ENCODE assay signal across 31 cellular contexts in the genomic region with DNA sequence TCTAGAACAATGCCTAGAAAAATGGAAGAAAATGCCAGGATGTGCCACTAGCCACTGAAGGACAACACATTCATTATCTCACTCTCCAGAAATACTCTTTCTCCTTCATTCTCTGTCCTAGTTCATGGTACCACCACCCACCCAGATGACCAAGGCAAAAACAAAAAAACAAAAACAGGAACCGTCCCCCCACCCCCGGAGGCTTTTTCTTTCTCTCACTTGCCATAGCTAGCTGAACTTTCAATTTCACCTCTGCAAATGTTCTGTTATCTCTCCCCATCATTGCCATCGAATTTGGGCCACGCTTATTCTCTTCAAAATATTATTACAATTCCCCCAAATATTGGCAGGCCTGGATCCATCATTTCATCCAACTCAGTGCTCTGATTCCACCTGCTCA. TPM values are rescaled to one million over a fixed set of nuclear protein-coding genes. Genes with fewer than 3 reads are reported as not detected.
"Had no signal": no experiment of that assay in that cellular context is flagged by ENCODE, and none has a peak within 500 bp of the region (broad histone marks: within the 10 kb centered on the region; RNA-seq: fewer than 3 reads in every experiment).

No MANE protein-coding gene starts in this region.

- H3K27ac ChIP-seq: brain microvascular endothelial cell, Peyer's patch, SJSA1 had no signal

- H3K27me3 Mint-ChIP-seq: activated CD4-positive, alpha-beta T cell treated with anti-CD3 and anti-CD28 coated beads, Interleukin-2, amount 10 ng/mL, durations not matched to agents 24 days and 14 days; activated CD8-positive, alpha-beta T cell treated with anti-CD3 and anti-CD28 coated beads for 36 hours had no signal

- H3K4me1 Mint-ChIP-seq: activated CD4-positive, alpha-beta T cell treated with anti-CD3 and anti-CD28 coated beads, Interleukin-2, amount 10 ng/mL, durations not matched to agents 24 days and 14 days; activated naive CD8-positive, alpha-beta T cell treated with anti-CD3 and anti-CD28 coated beads for 36 hours; activated T-helper 17 cell treated with anti-CD3 and anti-CD28 coated beads, Interleukin-2, amount 50 U/mL, for 72 hours had no signal

- H3K27me3 ChIP-seq: brain microvascular endothelial cell, Peyer's patch, SJSA1 had no signal

- H3K4me3 Mint-ChIP-seq: activated CD4-positive, alpha-beta T cell treated with anti-CD3 and anti-CD28 coated beads, Interleukin-2, amount 10 ng/mL, durations not matched to agents 24 days and 14 days; activated CD8-positive, alpha-beta T cell treated with anti-CD3 and anti-CD28 coated beads for 36 hours; activated naive CD8-positive, alpha-beta T cell treated with anti-CD3 and anti-CD28 coated beads for 36 hours; activated T-cell treated with anti-CD3 and anti-CD28 coated beads, Interleukin-2, amount 50 U/mL, for 72 hours; activated T-helper 17 cell treated with anti-CD3 and anti-CD28 coated beads, Interleukin-2, amount 50 U/mL, for 72 hours; T-helper 1 cell treated with Interleukin-12 subunit alpha and Interleukin-12 subunit beta and Interleukin-4 antibody, amounts not matched to agents 30 μg/mL and 1 μg/mL, for 36 hours; T-helper 2 cell treated with Interferon-gamma antibody and Interleukin-4, amounts not matched to agents 5 μg/mL and 100 μg/mL, for 36 hours had no signal

- H3K4me1 ChIP-seq: Peyer's patch, SJSA1 had no signal

- H3K9me2 ChIP-seq: SK-N-SH had no signal

- H3K9ac ChIP-seq: SK-N-SH had no signal

- H3K27ac Mint-ChIP-seq: activated CD4-positive, alpha-beta T cell treated with anti-CD3 and anti-CD28 coated beads, Interleukin-2, amount 10 ng/mL, durations not matched to agents 24 days and 14 days; activated CD8-positive, alpha-beta T cell treated with anti-CD3 and anti-CD28 coated beads for 36 hours; activated naive CD8-positive, alpha-beta T cell treated with anti-CD3 and anti-CD28 coated beads for 36 hours; activated T-cell treated with anti-CD3 and anti-CD28 coated beads, Interleukin-2, amount 50 U/mL, for 72 hours; activated T-helper 17 cell treated with anti-CD3 and anti-CD28 coated beads, Interleukin-2, amount 50 U/mL, for 72 hours; T-helper 1 cell treated with Interleukin-12 subunit alpha and Interleukin-12 subunit beta and Interleukin-4 antibody, amounts not matched to agents 30 μg/mL and 1 μg/mL, for 36 hours; T-helper 2 cell treated with Interferon-gamma antibody and Interleukin-4, amounts not matched to agents 5 μg/mL and 100 μg/mL, for 36 hours had no signal

- H3K9me3 Mint-ChIP-seq: activated CD4-positive, alpha-beta T cell treated with anti-CD3 and anti-CD28 coated beads, Interleukin-2, amount 10 ng/mL, durations not matched to agents 24 days and 14 days; activated CD8-positive, alpha-beta T cell treated with anti-CD3 and anti-CD28 coated beads for 36 hours; activated naive CD8-positive, alpha-beta T cell treated with anti-CD3 and anti-CD28 coated beads for 36 hours; activated T-helper 17 cell treated with anti-CD3 and anti-CD28 coated beads, Interleukin-2, amount 50 U/mL, for 72 hours; T-helper 1 cell treated with Interleukin-12 subunit alpha and Interleukin-12 subunit beta and Interleukin-4 antibody, amounts not matched to agents 30 μg/mL and 1 μg/mL, for 36 hours had no signal

- DNase-seq: activated CD4-positive, alpha-beta T cell treated with anti-CD3 and anti-CD28 coated beads, Interleukin-2, amount 10 ng/mL, durations not matched to agents 24 days and 14 days; activated CD4-positive, alpha-beta T cell treated with anti-CD3 and anti-CD28 coated beads, Interleukin-2, amount 50 U/mL, for 4 hours; activated CD8-positive, alpha-beta T cell treated with anti-CD3 and anti-CD28 coated beads for 36 hours; activated effector memory CD4-positive, alpha-beta T cell treated with anti-CD3 and anti-CD28 coated beads, Interleukin-2, amount 50 U/mL, for 16 hours; activated naive CD4-positive, alpha-beta T cell; activated naive CD4-positive, alpha-beta T cell treated with anti-CD3 and anti-CD28 coated beads, Interleukin-2, amount 50 U/mL, for 16 hours; activated naive CD8-positive, alpha-beta T cell treated with anti-CD3 and anti-CD28 coated beads for 36 hours; activated T-cell treated with anti-CD3 and anti-CD28 coated beads, Interleukin-2, amount 50 U/mL, for 1 hour; activated T-cell treated with anti-CD3 and anti-CD28 coated beads, Interleukin-2, amount 50 U/mL, for 72 hours; amniotic stem cell; aorta; brain microvascular endothelial cell; central memory CD4-positive, alpha-beta T cell; NCI-H1105; NCI-H1417 treated with DMSO at 0.1 percent for 48 hours; NCI-H187 treated with DMSO at 0.1 percent for 48 hours; NCI-H2081; NCI-H2171 treated with DMSO at 0.1 percent for 48 hours; NCI-H2227 treated with DMSO at 0.1 percent for 48 hours; NCI-H446 treated with DMSO at 0.1 percent for 48 hours; NK-92 treated with Interleukin-12 subunit alpha and Interleukin-12 subunit beta, amount 100 ng/mL, for 24 hours; PC-3; Peyer's patch; RPMI8226; SHP77 treated with DMSO at 0.1 percent for 48 hours; SK-N-SH had no signal

- H3K36me3 ChIP-seq: brain microvascular endothelial cell, Peyer's patch, SJSA1 had no signal

- H3K9me3 ChIP-seq: Peyer's patch, SK-N-SH had no signal

- H3K4me2 ChIP-seq: SK-N-SH had no signal

- ATAC-seq: activated CD8-positive, alpha-beta T cell treated with anti-CD3 and anti-CD28 coated beads for 36 hours; activated T-cell treated with anti-CD3 and anti-CD28 coated beads, Interleukin-2, amount 50 U/mL, for 72 hours; activated T-helper 17 cell treated with anti-CD3 and anti-CD28 coated beads, Interleukin-2, amount 50 U/mL, for 72 hours; PC-3 had no signal

- H3K4me3 ChIP-seq: Peyer's patch, SJSA1 had no signal

RNA-seq across cellular contexts. Expression of a gene that starts 49.0 kb away (rescaled TPM):
- total RNA-seq: activated CD4-positive, alpha-beta T cell treated with anti-CD3 and anti-CD28 coated beads, Interleukin-2, amount 10 ng/mL, durations not matched to agents 24 days and 14 days; activated CD8-positive, alpha-beta memory T cell treated with anti-CD3 and anti-CD28 coated beads for 36 hours; activated CD8-positive, alpha-beta T cell treated with anti-CD3 and anti-CD28 coated beads for 36 hours; activated naive CD8-positive, alpha-beta T cell treated with anti-CD3 and anti-CD28 coated beads for 36 hours; activated T-cell treated with anti-CD3 and anti-CD28 coated beads, Interleukin-2, amount 50 U/mL, for 72 hours; activated T-helper 17 cell treated with anti-CD3 and anti-CD28 coated beads, Interleukin-2, amount 50 U/mL, for 72 hours had no signal
